8 cellular contexts compared by ENCODE assay signal in the genomic region with DNA sequence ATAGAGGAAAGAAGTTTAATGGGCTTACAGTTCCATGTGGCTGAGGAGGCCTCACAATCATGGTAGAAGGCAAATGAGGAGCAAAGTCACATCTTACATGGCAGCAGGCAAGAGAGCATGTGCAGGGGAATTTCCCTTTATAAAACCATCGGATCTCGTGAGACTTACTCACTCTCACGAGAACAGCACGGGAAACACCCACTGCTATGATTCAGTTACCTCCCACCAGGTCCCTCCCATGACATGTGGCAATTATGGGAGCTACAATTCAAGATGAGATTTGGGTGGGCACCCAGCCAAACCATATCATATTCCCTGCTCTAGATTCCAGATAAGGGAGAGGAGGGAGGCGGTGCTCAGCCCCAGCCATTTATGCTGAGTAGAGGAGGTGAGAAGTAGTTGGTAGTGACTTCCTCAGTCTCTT.
DNase-seq lines count a peak whose midpoint lies in the region; ATAC-seq, FAIRE-seq and TF ChIP-seq lines count a peak whose summit lies in the region.
"Not testable (repeated sequence)": the region's sequence is repeated elsewhere in the genome, so short reads cannot be mapped to it uniquely, and the experiment has no call there.

No MANE protein-coding gene starts in this region.

- not testable (repeated sequence) for TF ChIP-seq POLR2A in A549 (IDR thresholded peaks at IDR 0.05; ENCODE audit: low read length)

- CTCF ChIA-PET in A549 (lab: Yijun Ruan, JAX) = interaction anchor here (0.6 kb wide), 1 partner anchor 22 kb away, joined by 3 read pairs; no protein-coding TSS in a partner anchor
- CTCF ChIA-PET in activated naive CD4-positive, alpha-beta T cell treated with anti-CD3 and anti-CD28 coated beads for 36 hours (lab: Charles Lee) = not testable (repeated sequence)

- intact Hi-C loops in activated naive CD4-positive, alpha-beta T cell treated with anti-CD3 and anti-CD28 coated beads for 36 hours (cut with micrococcal nuclease) = loop anchor here (10.0 kb wide), 1 partner anchor 120 kb away; no protein-coding TSS in a partner anchor

- not testable (repeated sequence) for H3K9me3 Mint-ChIP-seq in activated naive CD4-positive, alpha-beta T cell treated with anti-CD3 and anti-CD28 coated beads for 36 hours

- TF ChIP-seq RAD21 in A549 (conservative IDR thresholded peaks at IDR 0.05 in 1 of 2, IDR thresholded peaks at IDR 0.05 in 1 of 2) = not testable (repeated sequence)

- H3K27ac Mint-ChIP-seq in activated naive CD4-positive, alpha-beta T cell treated with anti-CD3 and anti-CD28 coated beads for 36 hours = not testable (repeated sequence)

- WGBS in A549 (ENCODE audit: missing lambda C conversion rate) = 55% methylated on average over 5 of the region's 5 CpGs

- H3K4me1 Mint-ChIP-seq in activated naive CD4-positive, alpha-beta T cell treated with anti-CD3 and anti-CD28 coated beads for 36 hours (ENCODE audit: low read depth) = peaks cover 12% of the 10 kb centered on the region

- in situ Hi-C loops in SK-MEL-5 (cut with HindIII; ENCODE audit: low pct_unique_long_range_greater_than_20kb, low sequenced_read_pairs) = not testable (repeated sequence)

- ATAC-seq in A549 = not testable (repeated sequence)
- ATAC-seq in foreskin keratinocyte = peak; percentile 59
- peak; percentile 30 for ATAC-seq in omental fat pad (ENCODE audit: low FRiP score)

- TF ChIP-seq EP300 in A549 (IDR thresholded peaks at IDR 0.05) = not testable (repeated sequence)

- DNase-seq in A549 (ENCODE audit: low read depth in 1 of 2, low spot score in 1 of 2) (peak in 1 of 2 experiments; percentile 31), ELR (ENCODE audit: low read depth) (peak; percentile 29), NCI-H2029 (lab: John Stamatoyannopoulos, UW) (peak; percentile 29), NCI-H748 (lab: John Stamatoyannopoulos, UW; ENCODE audit: unreplicated experiment) (peak; percentile 65), SK-MEL-5 (ENCODE audit: low read depth, low spot score) (peak; percentile 37), omental fat pad (ENCODE audit: low spot score) (peak; percentile 28)
- DNase-seq in activated naive CD4-positive, alpha-beta T cell treated with anti-CD3 and anti-CD28 coated beads for 36 hours = peak; percentile 5
- not testable (repeated sequence) for DNase-seq in foreskin keratinocyte

- not testable (repeated sequence) for TF ChIP-seq CTCF in A549 (IDR thresholded peaks at IDR 0.05); foreskin keratinocyte (conservative IDR thresholded peaks at IDR 0.05); omental fat pad (IDR thresholded peaks at IDR 0.05)

- H3K4me1 ChIP-seq in A549, foreskin keratinocyte: not testable (repeated sequence)

- not testable (repeated sequence) for H3K27me3 Mint-ChIP-seq in activated naive CD4-positive, alpha-beta T cell treated with anti-CD3 and anti-CD28 coated beads for 36 hours (ENCODE audit: low read depth)

- FAIRE-seq in A549 (lab: Jason Lieb, UNC) = not testable (repeated sequence)

- not testable (repeated sequence) for H3K4me2 ChIP-seq in A549

- H3K4me3 ChIP-seq in A549 = not testable (repeated sequence)

- H3K4me3 Mint-ChIP-seq in activated naive CD4-positive, alpha-beta T cell treated with anti-CD3 and anti-CD28 coated beads for 36 hours = not testable (repeated sequence)

- H3K9me3 ChIP-seq in A549 = not testable (repeated sequence)

- not testable (repeated sequence) for H3K36me3 Mint-ChIP-seq in activated naive CD4-positive, alpha-beta T cell treated with anti-CD3 and anti-CD28 coated beads for 36 hours (ENCODE audit: low read depth)

- not testable (repeated sequence) for H3K27me3 ChIP-seq in foreskin keratinocyte

- not testable (repeated sequence) for H3K27ac ChIP-seq in A549, foreskin keratinocyte

- POLR2A ChIA-PET in A549 (lab: Yijun Ruan, JAX) = not testable (repeated sequence)

TF ChIP-seq in A549, 52 proteins besides CTCF, POLR2A, EP300 and RAD21:
- TF ChIP-seq, protein P1, sequence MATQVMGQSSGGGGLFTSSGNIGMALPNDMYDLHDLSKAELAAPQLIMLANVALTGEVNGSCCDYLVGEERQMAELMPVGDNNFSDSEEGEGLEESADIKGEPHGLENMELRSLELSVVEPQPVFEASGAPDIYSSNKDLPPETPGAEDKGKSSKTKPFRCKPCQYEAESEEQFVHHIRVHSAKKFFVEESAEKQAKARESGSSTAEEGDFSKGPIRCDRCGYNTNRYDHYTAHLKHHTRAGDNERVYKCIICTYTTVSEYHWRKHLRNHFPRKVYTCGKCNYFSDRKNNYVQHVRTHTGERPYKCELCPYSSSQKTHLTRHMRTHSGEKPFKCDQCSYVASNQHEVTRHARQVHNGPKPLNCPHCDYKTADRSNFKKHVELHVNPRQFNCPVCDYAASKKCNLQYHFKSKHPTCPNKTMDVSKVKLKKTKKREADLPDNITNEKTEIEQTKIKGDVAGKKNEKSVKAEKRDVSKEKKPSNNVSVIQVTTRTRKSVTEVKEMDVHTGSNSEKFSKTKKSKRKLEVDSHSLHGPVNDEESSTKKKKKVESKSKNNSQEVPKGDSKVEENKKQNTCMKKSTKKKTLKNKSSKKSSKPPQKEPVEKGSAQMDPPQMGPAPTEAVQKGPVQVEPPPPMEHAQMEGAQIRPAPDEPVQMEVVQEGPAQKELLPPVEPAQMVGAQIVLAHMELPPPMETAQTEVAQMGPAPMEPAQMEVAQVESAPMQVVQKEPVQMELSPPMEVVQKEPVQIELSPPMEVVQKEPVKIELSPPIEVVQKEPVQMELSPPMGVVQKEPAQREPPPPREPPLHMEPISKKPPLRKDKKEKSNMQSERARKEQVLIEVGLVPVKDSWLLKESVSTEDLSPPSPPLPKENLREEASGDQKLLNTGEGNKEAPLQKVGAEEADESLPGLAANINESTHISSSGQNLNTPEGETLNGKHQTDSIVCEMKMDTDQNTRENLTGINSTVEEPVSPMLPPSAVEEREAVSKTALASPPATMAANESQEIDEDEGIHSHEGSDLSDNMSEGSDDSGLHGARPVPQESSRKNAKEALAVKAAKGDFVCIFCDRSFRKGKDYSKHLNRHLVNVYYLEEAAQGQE (IDR thresholded peaks at IDR 0.05) = peak; percentile 37; the same call in 1 of the 2 replicates
- peak; percentile 69 for TF ChIP-seq CHD2 (IDR thresholded peaks at IDR 0.05; ENCODE audit: low read length, partially characterized antibody)
